17 cellular contexts compared by ENCODE assay signal in the genomic region with DNA sequence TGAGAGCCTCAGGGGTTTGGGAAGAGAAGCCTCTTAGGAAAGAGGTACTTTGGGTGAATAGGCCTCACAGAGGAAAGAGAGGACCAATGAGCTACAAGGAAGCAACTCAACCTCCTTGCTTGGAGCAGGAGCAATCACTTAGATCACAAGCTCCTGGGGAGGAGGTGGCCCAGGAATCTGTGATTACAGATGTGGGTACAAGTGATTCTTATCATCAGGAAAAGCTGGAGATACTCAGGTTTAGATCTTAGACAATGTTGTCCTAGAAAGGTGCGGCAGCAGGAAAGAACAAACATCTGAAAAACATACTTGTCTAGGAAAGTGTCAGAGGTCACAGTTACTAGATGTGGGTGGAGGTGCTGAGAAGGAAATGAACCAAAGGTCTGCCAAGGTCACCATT. TPM values are rescaled to one million over a fixed set of nuclear protein-coding genes. Genes with fewer than 3 reads are reported as not detected.
DNase-seq lines count a peak whose midpoint lies in the region; ATAC-seq and TF ChIP-seq lines count a peak whose summit lies in the region.
"Had no signal": no experiment of that assay in that cellular context is flagged by ENCODE, and none has a peak within 500 bp of the region (broad histone marks: within the 10 kb centered on the region; RNA-seq: fewer than 3 reads in every experiment).

No MANE protein-coding gene starts in this region.

- H3K36me3 Mint-ChIP-seq in CD4-positive, alpha-beta memory T cell: peaks cover 4 to 21% of the 10 kb centered on the region in 2 donors

- no peaks in the 10 kb centered on the region for H3K27me3 Mint-ChIP-seq in CD4-positive, alpha-beta memory T cell

- H3K9ac ChIP-seq in Loucy (ENCODE audit: low read depth, low read length, poor library complexity, severe bottlenecking): no peak overlapping the region

- H3K4me2 ChIP-seq in Loucy (ENCODE audit: low read depth, low read length, poor library complexity, severe bottlenecking): peak overlapping the region; percentile 1

- peak overlapping the region in 4 of 7 donors; percentile 2 to 79 (median 42) for H3K27ac Mint-ChIP-seq in CD4-positive, alpha-beta memory T cell

- no peak overlapping the region for H2AFZ ChIP-seq in Loucy (ENCODE audit: low read length)

- H3K36me3 ChIP-seq in CD4-positive, alpha-beta memory T cell (ENCODE audit: insufficient read depth, low read length): no peaks in the 10 kb centered on the region
- no peaks in the 10 kb centered on the region; the same call in 1 of the 2 replicates for H3K36me3 ChIP-seq in Loucy (ENCODE audit: insufficient read depth, low read length)
- no peaks in the 10 kb centered on the region for H3K36me3 ChIP-seq in left lung

- peaks cover 27 to 47% (median 37%) of the 10 kb centered on the region in 4 donors for H3K4me1 Mint-ChIP-seq in CD4-positive, alpha-beta memory T cell

- H3K4me1 ChIP-seq in CD4-positive, alpha-beta memory T cell (ENCODE audit: insufficient read depth, low read length): peaks cover 16% of the 10 kb centered on the region
- H3K4me1 ChIP-seq in Loucy (ENCODE audit: insufficient read depth, low read length, poor library complexity, severe bottlenecking) (peaks cover 40% of the 10 kb centered on the region), left lung (no peaks in the 10 kb centered on the region)

- CTCF ChIA-PET in CD4-positive, alpha-beta memory T cell (lab: Charles Lee; ENCODE audit: partially characterized antibody): interaction anchor here (1.1 to 1.9 kb wide), 2 partner anchors 8 to 19 kb away, joined by 3 to 7 read pairs; a partner anchor contains a TSS

- no peak for DNase-seq in CD4-positive, alpha-beta memory T cell
- DNase-seq in left lung (no peak), posterior vena cava (ENCODE audit: low spot score) (peak; percentile 0), hippocampal formation (lab: John Stamatoyannopoulos, UW) (no peak), NCI-H1092 (lab: John Stamatoyannopoulos, UW) (no peak), NCI-H446 (lab: John Stamatoyannopoulos, UW) (no peak)
- DNase-seq: ACHN, AML-193, Calu3, DMS53, GOT3, NCI-H1048, NCI-H146, NCI-H2081, NCI-H510A treated with DMSO at 0.1 percent for 48 hours had no signal

- H3F3A ChIP-seq in Loucy (ENCODE audit: low read depth): peaks cover 5% of the 10 kb centered on the region; the same call in 1 of the 2 replicates

- peaks cover 4% of the 10 kb centered on the region for H4K20me1 ChIP-seq in Loucy (ENCODE audit: insufficient read depth, low read length, poor library complexity, severe bottlenecking)

- no peak overlapping the region for H3K27ac ChIP-seq in CD4-positive, alpha-beta memory T cell (ENCODE audit: low read depth, low read length)
- H3K27ac ChIP-seq in left lung: no peak overlapping the region

- ATAC-seq in left lung: peak; percentile 29

- H3K27me3 ChIP-seq in CD4-positive, alpha-beta memory T cell (ENCODE audit: insufficient read depth, low read length): no peaks in the 10 kb centered on the region
- no peaks in the 10 kb centered on the region for H3K27me3 ChIP-seq in Loucy (ENCODE audit: insufficient read depth, low read length, poor library complexity, severe bottlenecking)
- H3K27me3 ChIP-seq in left lung: no peaks in the 10 kb centered on the region

- intact Hi-C loops in CD4-positive, alpha-beta memory T cell (cut with micrococcal nuclease): no loop called here
- intact Hi-C loops in left lung (cut with DNase I) (no loop called here), posterior vena cava (cut with DNase I) (no loop called here)

- H3K4me3 ChIP-seq in CD4-positive, alpha-beta memory T cell (ENCODE audit: low read length in 2 of 2): no peak overlapping the region
- H3K4me3 ChIP-seq in Loucy (ENCODE audit: low read length, poor library complexity, severe bottlenecking): no peak overlapping the region
- no peak overlapping the region for H3K4me3 ChIP-seq in left lung

- no peak overlapping the region for H3K4me3 Mint-ChIP-seq in CD4-positive, alpha-beta memory T cell
- H3K4me3 Mint-ChIP-seq: CD14-positive monocyte had no signal

- no peaks in the 10 kb centered on the region for H3K9me3 Mint-ChIP-seq in CD4-positive, alpha-beta memory T cell
- H3K9me3 Mint-ChIP-seq: CD14-positive monocyte had no signal

- H3K9me3 ChIP-seq in CD4-positive, alpha-beta memory T cell (ENCODE audit: control insufficient read depth in 1 of 2, low read length in 2 of 2): no peaks in the 10 kb centered on the region
- H3K9me3 ChIP-seq in Loucy (ENCODE audit: insufficient read depth, low read depth, low read length) (no peaks in the 10 kb centered on the region), left lung (no peaks in the 10 kb centered on the region)

- no peaks in the 10 kb centered on the region for H3K9me2 ChIP-seq in Loucy (replicated peaks; ENCODE audit: low read depth, low read length)

- no peak for TF ChIP-seq CTCF in Loucy (conservative IDR thresholded peaks at IDR 0.05; ENCODE audit: low read length)
- TF ChIP-seq CTCF in left lung (IDR thresholded peaks at IDR 0.05): no peak

- POLR2A ChIA-PET in CD4-positive, alpha-beta memory T cell (lab: Charles Lee; ENCODE audit: partially characterized antibody): interaction anchor here (0.7 to 2.4 kb wide), 2 partner anchors 8 to 43 kb away, joined by 3 to 13 read pairs; a partner anchor contains a TSS

- H3K79me2 ChIP-seq in Loucy (ENCODE audit: insufficient read depth, low read length): peaks cover 72% of the 10 kb centered on the region

RNA-seq across cellular contexts. Expression of a gene that starts 8.2 kb away (rescaled TPM):
- 10 to 100 TPM; 20.8 to 21.4 TPM for total RNA-seq in CD4-positive, alpha-beta memory T cell
- polyA plus RNA-seq in CD4-positive, alpha-beta memory T cell: 10 to 100 TPM; 27.1 to 27.2 TPM
- 1 to 10 TPM; 8.0 to 8.2 TPM for total RNA-seq in left lung
- total RNA-seq in posterior vena cava: 1 to 10 TPM; 7.4 TPM

RNA-seq across cellular contexts. Expression of a gene that starts 17.4 kb away (rescaled TPM):
- total RNA-seq in CD4-positive, alpha-beta memory T cell: not detected
- not detected for polyA plus RNA-seq in CD4-positive, alpha-beta memory T cell
- not detected for total RNA-seq in left lung
- total RNA-seq in posterior vena cava: not detected
- total RNA-seq: Calu3 had no signal
- polyA plus RNA-seq: CD14-positive monocyte had no signal

RNA-seq across cellular contexts. Expression of a gene that starts 26.0 kb away (rescaled TPM):
- total RNA-seq in CD4-positive, alpha-beta memory T cell: 10 to 100 TPM in 1 of 2 experiments, not detected in 1; 24.0 TPM
- not detected for polyA plus RNA-seq in CD4-positive, alpha-beta memory T cell
- total RNA-seq in left lung: 10 to 100 TPM in 1 of 2 donors, not detected in 1; 26.6 TPM
- total RNA-seq in posterior vena cava: 100 to 1,000 TPM in 1 of 2 donors, 10 to 100 TPM in 1; 95.0 to 102 TPM
- polyA plus RNA-seq: CD14-positive monocyte had no signal
